ENCODE assay signal across 26 cellular contexts in genomic region chr15:71600237-71600636, GRCh38.
"Had no signal": no experiment of that assay in that cellular context is flagged by ENCODE, and none has a peak within 500 bp of the region (broad histone marks: within the 10 kb centered on the region; RNA-seq: fewer than 3 reads in every experiment).

No MANE protein-coding gene starts in this region.

- H3K36me3 Mint-ChIP-seq: stimulated activated effector memory CD8-positive, alpha-beta T cell treated with anti-CD3 and anti-CD28 coated beads, Interleukin-12 subunit alpha, Interleukin-12 subunit beta, amount 100 ng/mL, for 72 hours had no signal

- H3K36me3 ChIP-seq: brain microvascular endothelial cell, transverse colon had no signal

- H3K27ac ChIP-seq: brain microvascular endothelial cell, coronary artery, epithelial cell of prostate, transverse colon had no signal

- ATAC-seq: activated CD4-positive, alpha-beta T cell treated with anti-CD3 and anti-CD28 coated beads for 36 hours; activated naive CD4-positive, alpha-beta T cell treated with anti-CD3 and anti-CD28 coated beads, Interleukin-2, amount 50 U/mL, for 72 hours; activated T-helper 17 cell treated with anti-CD3 and anti-CD28 coated beads, Interleukin-2, amount 50 U/mL, for 72 hours; left lobe of liver; naive thymus-derived CD8-positive, alpha-beta T cell; stimulated activated effector memory CD8-positive, alpha-beta T cell treated with anti-CD3 and anti-CD28 coated beads, Interleukin-12 subunit alpha, Interleukin-12 subunit beta, amount 100 ng/mL, for 72 hours; stimulated activated naive CD8-positive, alpha-beta T cell treated with anti-CD3 and anti-CD28 coated beads, Interleukin-15, amount 100 ng/mL, for 72 hours had no signal

- H3K9me3 ChIP-seq: transverse colon had no signal

- H3K27me3 ChIP-seq: brain microvascular endothelial cell, heart right ventricle, transverse colon had no signal

- H3K4me3 ChIP-seq: coronary artery, heart right ventricle, transverse colon had no signal

- DNase-seq: activated B cell treated with CpG ODN at 0.5 μM for 24 hours; activated CD4-positive, alpha-beta T cell treated with anti-CD3 and anti-CD28 coated beads for 36 hours; activated CD4-positive, alpha-beta T cell treated with anti-CD3 and anti-CD28 coated beads, Interleukin-2, amount 50 U/mL, for 4 hours; activated CD8-positive, alpha-beta memory T cell treated with anti-CD3 and anti-CD28 coated beads for 24 hours; activated CD8-positive, alpha-beta memory T cell treated with anti-CD3 and anti-CD28 coated beads, Interleukin-2, amount 50 U/mL, for 4 hours; activated T-cell treated with anti-CD3 and anti-CD28 coated beads, Interleukin-2, amount 50 U/mL, for 24 hours; aorta; brain microvascular endothelial cell; endodermal cell; foreskin fibroblast; naive thymus-derived CD8-positive, alpha-beta T cell; occipital lobe; stimulated activated CD4-positive, alpha-beta T cell treated with anti-CD3 and anti-CD28 coated beads, Interleukin-1b, Interleukin-23, amount 100 ng/mL, for 48 hours; stimulated activated naive CD8-positive, alpha-beta T cell treated with anti-CD3 and anti-CD28 coated beads, Interleukin-15, amount 100 ng/mL, for 72 hours; T1000; transverse colon had no signal

- H3K4me3 Mint-ChIP-seq: activated B cell treated with CpG ODN at 0.5 μM for 24 hours; activated CD4-positive, alpha-beta T cell treated with anti-CD3 and anti-CD28 coated beads for 36 hours; activated T-cell treated with anti-CD3 and anti-CD28 coated beads, Interleukin-2, amount 50 U/mL, for 24 hours; activated T-helper 17 cell treated with anti-CD3 and anti-CD28 coated beads, Interleukin-2, amount 50 U/mL, for 72 hours; endodermal cell; mesothelial cell of epicardium; naive thymus-derived CD8-positive, alpha-beta T cell; stimulated activated effector memory CD8-positive, alpha-beta T cell treated with anti-CD3 and anti-CD28 coated beads, Interleukin-12 subunit alpha, Interleukin-12 subunit beta, amount 100 ng/mL, for 72 hours; stimulated activated naive CD8-positive, alpha-beta T cell treated with anti-CD3 and anti-CD28 coated beads, Interleukin-15, amount 100 ng/mL, for 72 hours; T-helper 1 cell treated with Interleukin-12 subunit alpha and Interleukin-12 subunit beta and Interleukin-4 antibody, amounts not matched to agents 30 μg/mL and 1 μg/mL, for 36 hours had no signal

- FAIRE-seq: kidney had no signal

- H3K27ac Mint-ChIP-seq: activated B cell treated with CpG ODN at 0.5 μM for 24 hours; activated CD4-positive, alpha-beta T cell treated with anti-CD3 and anti-CD28 coated beads for 36 hours; activated naive CD4-positive, alpha-beta T cell treated with anti-CD3 and anti-CD28 coated beads, Interleukin-2, amount 50 U/mL, for 72 hours; activated T-cell treated with anti-CD3 and anti-CD28 coated beads, Interleukin-2, amount 50 U/mL, for 24 hours; activated T-helper 17 cell treated with anti-CD3 and anti-CD28 coated beads, Interleukin-2, amount 50 U/mL, for 72 hours; naive thymus-derived CD8-positive, alpha-beta T cell; stimulated activated effector memory CD8-positive, alpha-beta T cell treated with anti-CD3 and anti-CD28 coated beads, Interleukin-12 subunit alpha, Interleukin-12 subunit beta, amount 100 ng/mL, for 72 hours; T-helper 1 cell treated with Interleukin-12 subunit alpha and Interleukin-12 subunit beta and Interleukin-4 antibody, amounts not matched to agents 30 μg/mL and 1 μg/mL, for 36 hours had no signal

- H3K9me3 Mint-ChIP-seq: activated B cell treated with CpG ODN at 0.5 μM for 24 hours; activated T-cell treated with anti-CD3 and anti-CD28 coated beads, Interleukin-2, amount 50 U/mL, for 24 hours; T-helper 1 cell treated with Interleukin-12 subunit alpha and Interleukin-12 subunit beta and Interleukin-4 antibody, amounts not matched to agents 30 μg/mL and 1 μg/mL, for 36 hours had no signal

- H3K4me1 Mint-ChIP-seq: activated B cell treated with CpG ODN at 0.5 μM for 24 hours; activated CD4-positive, alpha-beta T cell treated with anti-CD3 and anti-CD28 coated beads for 36 hours; activated T-helper 17 cell treated with anti-CD3 and anti-CD28 coated beads, Interleukin-2, amount 50 U/mL, for 72 hours; naive thymus-derived CD8-positive, alpha-beta T cell; stimulated activated effector memory CD8-positive, alpha-beta T cell treated with anti-CD3 and anti-CD28 coated beads, Interleukin-12 subunit alpha, Interleukin-12 subunit beta, amount 100 ng/mL, for 72 hours; stimulated activated naive CD8-positive, alpha-beta T cell treated with anti-CD3 and anti-CD28 coated beads, Interleukin-15, amount 100 ng/mL, for 72 hours had no signal
